Comparison of ENCODE assay signal across 1 cellular context in genomic region chr7:44607141-44608068, GRCh38.
TF ChIP-seq lines count a peak whose summit lies in the region.

No MANE protein-coding gene starts in this region.

TF ChIP-seq in HEK293, 187 proteins besides CTCF, POLR2A, EP300 and RAD21 (continued from another document):
- no peak for TF ChIP-seq ZNF18 (tag by site-specific recombination; IDR thresholded peaks at IDR 0.05)
- peak; percentile 86; the same call in 1 of the 2 replicates for TF ChIP-seq BCL11A (tag by site-specific recombination; IDR thresholded peaks at IDR 0.05; ENCODE audit: low read depth)
- no peak for TF ChIP-seq WT1 (tag by site-specific recombination; IDR thresholded peaks at IDR 0.05)
- TF ChIP-seq ZSCAN5A (tag by site-specific recombination; IDR thresholded peaks at IDR 0.05), result 0 out of 2 replicates have a peak, but pooled peaks have one; percentile 74
- TF ChIP-seq ZNF830 (tag by site-specific recombination; IDR thresholded peaks at IDR 0.05; ENCODE audit: low read depth), result no peak
- TF ChIP-seq ZNF26 (tag by site-specific recombination; IDR thresholded peaks at IDR 0.05), result no peak
- TF ChIP-seq REST (tag by site-specific recombination; IDR thresholded peaks at IDR 0.05), result no peak
- TF ChIP-seq ZBTB48 (tag by site-specific recombination; IDR thresholded peaks at IDR 0.05), result no peak
- no peak for TF ChIP-seq SALL2 (tag by site-specific recombination; IDR thresholded peaks at IDR 0.05; ENCODE audit: borderline replicate concordance)
- no peak for TF ChIP-seq ZNF529 (tag by site-specific recombination; IDR thresholded peaks at IDR 0.05; ENCODE audit: insufficient replicate concordance)
- TF ChIP-seq ZBTB17 (tag by site-specific recombination; IDR thresholded peaks at IDR 0.05), result peak; percentile 88
- TF ChIP-seq ZNF433 (tag by site-specific recombination; IDR thresholded peaks at IDR 0.05; ENCODE audit: low read depth), result no peak
- TF ChIP-seq TRIM28 (IDR thresholded peaks at IDR 0.05; ENCODE audit: borderline replicate concordance, low read length), result no peak
- no peak for TF ChIP-seq ZNF488 (tag by site-specific recombination; IDR thresholded peaks at IDR 0.05)
- TF ChIP-seq INSM2 (tag by site-specific recombination; IDR thresholded peaks at IDR 0.05), result peak; percentile 16; the same call in 1 of the 2 replicates
- TF ChIP-seq ZNF302 (tag by site-specific recombination; IDR thresholded peaks at IDR 0.05; ENCODE audit: low read depth), result no peak
- TF ChIP-seq ZNF571 (tag by site-specific recombination; IDR thresholded peaks at IDR 0.05), result no peak
- TF ChIP-seq ZNF211 (tag by site-specific recombination; IDR thresholded peaks at IDR 0.05; ENCODE audit: low read depth), result no peak
- no peak for TF ChIP-seq ZNF23 (tag by site-specific recombination; IDR thresholded peaks at IDR 0.05; ENCODE audit: borderline replicate concordance)
- no peak for TF ChIP-seq ZNF521 (tag by site-specific recombination; IDR thresholded peaks at IDR 0.05)
